ENCODE assay signal across 19 cellular contexts in the genomic region with DNA sequence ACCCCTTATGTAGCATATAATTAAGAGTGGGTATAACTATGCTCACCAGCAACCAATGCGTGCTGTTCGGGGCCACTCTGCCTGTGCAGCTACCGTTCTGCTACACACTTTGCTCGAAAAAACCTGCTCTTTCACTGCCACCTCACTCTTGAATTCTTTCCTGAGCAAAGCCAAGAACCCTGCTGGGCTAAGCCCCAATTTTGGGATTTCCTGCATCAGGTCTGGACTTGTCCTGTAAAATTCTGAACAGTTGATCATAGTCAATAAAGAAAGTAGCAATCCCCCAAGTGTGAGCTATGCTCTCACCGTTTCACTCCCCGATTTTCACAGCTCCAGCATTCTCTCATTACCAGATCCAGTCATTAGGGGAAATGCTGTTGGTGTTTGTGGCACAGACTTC.
"Had no signal": no experiment of that assay in that cellular context is flagged by ENCODE, and none has a peak within 500 bp of the region (broad histone marks: within the 10 kb centered on the region; RNA-seq: fewer than 3 reads in every experiment).

No MANE protein-coding gene starts in this region.

- H3K4me1 Mint-ChIP-seq: nephron had no signal

- H3K9me3 Mint-ChIP-seq: nephron had no signal

- H3K4me1 ChIP-seq: colonic mucosa, gastrocnemius medialis, heart right ventricle, left ventricle myocardium inferior, lower lobe of right lung, sigmoid colon, stomach, transverse colon had no signal

- H3K27me3 ChIP-seq: colonic mucosa, gastrocnemius medialis, heart right ventricle, neutrophil, sigmoid colon, stomach, transverse colon had no signal

- H3K9me3 ChIP-seq: colonic mucosa, gastrocnemius medialis, lower lobe of right lung, neutrophil, sigmoid colon, thoracic aorta had no signal

- H3K4me3 Mint-ChIP-seq: naive B cell, nephron had no signal

- H3K36me3 ChIP-seq: colonic mucosa, gastrocnemius medialis, lower lobe of right lung, neutrophil, sigmoid colon, thoracic aorta, transverse colon had no signal

- H3K4me3 ChIP-seq: colonic mucosa, gastrocnemius medialis, heart right ventricle, left ventricle myocardium inferior, lower lobe of right lung, sigmoid colon, skin epidermis, stomach, thoracic aorta, transverse colon had no signal

- H3K27me3 Mint-ChIP-seq: naive B cell had no signal

- DNase-seq: colonic mucosa; dermis blood vessel endothelial cell; gastrocnemius medialis; heart right ventricle; left ventricle myocardium inferior; lower lobe of right lung; mesenchymal stem cell; naive B cell; posterior cingulate gyrus; sigmoid colon; stimulated activated CD4-positive, alpha-beta T cell treated with anti-CD3 and anti-CD28 coated beads, Interleukin-2, amount 100 ng/mL, for 24 hours; stimulated activated naive CD4-positive, alpha-beta T cell; stomach; substantia nigra; transverse colon had no signal

- H3K27ac ChIP-seq: colonic mucosa, gastrocnemius medialis, heart right ventricle, left ventricle myocardium inferior, lower lobe of right lung, neutrophil, sigmoid colon, skin epidermis, stomach, thoracic aorta, transverse colon had no signal

- ATAC-seq: gastrocnemius medialis, heart right ventricle, lower lobe of right lung had no signal

- H3K27ac Mint-ChIP-seq: naive B cell, nephron had no signal
